Comparison of ENCODE assay signal across 9 cellular contexts in genomic region chr15:31365032-31365654, GRCh38. TPM values are rescaled to one million over a fixed set of nuclear protein-coding genes. Genes with fewer than 3 reads are reported as not detected.
DNase-seq lines count a peak whose midpoint lies in the region; ATAC-seq and TF ChIP-seq lines count a peak whose summit lies in the region.
"Had no signal": no experiment of that assay in that cellular context is flagged by ENCODE, and none has a peak within 500 bp of the region (broad histone marks: within the 10 kb centered on the region; RNA-seq: fewer than 3 reads in every experiment).

No MANE protein-coding gene starts in this region.

- TF ChIP-seq POLR2A in body of pancreas (IDR thresholded peaks at IDR 0.05), result no peak
- TF ChIP-seq POLR2A in transverse colon (IDR thresholded peaks at IDR 0.05), result no peak

- H3K27ac Mint-ChIP-seq in activated naive CD4-positive, alpha-beta T cell treated with anti-CD3 and anti-CD28 coated beads, Interleukin-2, amount 10 ng/mL, durations not matched to agents 7 days and 5 days, result peak overlapping the region; percentile 97

- peaks cover 40% of the 10 kb centered on the region for H3K36me3 Mint-ChIP-seq in activated naive CD4-positive, alpha-beta T cell treated with anti-CD3 and anti-CD28 coated beads, Interleukin-2, amount 10 ng/mL, durations not matched to agents 7 days and 5 days

- WGBS in body of pancreas, 2 donors, result 29 to 59% methylated on average over 1 to 10 of the region's 10 CpGs
- 84% methylated on average over 10 of the region's 10 CpGs; no CpG with 5 or more reads in 1 of the 2 donors for WGBS in transverse colon (ENCODE audit: low coverage in 1 of 2), 2 donors

- TF ChIP-seq EP300 in transverse colon (IDR thresholded peaks at IDR 0.05; ENCODE audit: low read depth), result no peak

- H3K36me3 ChIP-seq in body of pancreas (replicated peaks in 1 of 2; ENCODE audit: insufficient read depth in 1 of 2, low read depth in 2 of 2) (no peaks in the 10 kb centered on the region), mucosa of rectum (ENCODE audit: control insufficient read depth in 2 of 2, insufficient read depth in 2 of 2, low read length in 2 of 2) (no peaks in the 10 kb centered on the region), transverse colon (no peaks in the 10 kb centered on the region)

- CTCF ChIA-PET in activated naive CD4-positive, alpha-beta T cell treated with anti-CD3 and anti-CD28 coated beads, Interleukin-2, amount 10 ng/mL, durations not matched to agents 7 days and 5 days (lab: Charles Lee), result interaction anchor here (0.7 to 14.1 kb wide), 20 partner anchors 8 to 152 kb away, joined by 3 to 160 read pairs (median 6); no protein-coding TSS in a partner anchor

- no peak overlapping the region for H3K4me3 ChIP-seq in body of pancreas
- peak overlapping the region in 1 of 2 donors; percentile 48 for H3K4me3 ChIP-seq in mucosa of rectum (ENCODE audit: low read length in 2 of 2)
- H3K4me3 ChIP-seq in transverse colon, result peak overlapping the region in 1 of 4 donors; percentile 19

- TF ChIP-seq CTCF in body of pancreas (IDR thresholded peaks at IDR 0.05) (no peak), transverse colon (IDR thresholded peaks at IDR 0.05) (no peak)

- no peaks in the 10 kb centered on the region for H3K27me3 Mint-ChIP-seq in activated naive CD4-positive, alpha-beta T cell treated with anti-CD3 and anti-CD28 coated beads, Interleukin-2, amount 10 ng/mL, durations not matched to agents 7 days and 5 days

- in situ Hi-C loops in transverse colon (cut with MboI; ENCODE audit: low pct_ligation_motif_present in 1 of 4, low pct_unique_long_range_greater_than_20kb in 1 of 4, low sequenced_read_pairs in 3 of 4), result no loop called here

- H3K4me1 ChIP-seq in body of pancreas (peaks cover 95% of the 10 kb centered on the region), mucosa of rectum (ENCODE audit: control insufficient read depth in 2 of 2, insufficient read depth in 2 of 2, low read length in 2 of 2) (peaks cover 66 to 68% of the 10 kb centered on the region in 2 donors), transverse colon (peaks cover 59 to 93% (median 65%) of the 10 kb centered on the region in 4 donors)

- ATAC-seq in body of pancreas (no peak), GM21786 (IDR thresholded peaks at IDR 0.05; ENCODE audit: unreplicated experiment) (no peak), GM18873 (IDR thresholded peaks at IDR 0.05; ENCODE audit: low FRiP score, unreplicated experiment) (no peak)

- H3K9me3 ChIP-seq in body of pancreas (no peaks in the 10 kb centered on the region), mucosa of rectum (ENCODE audit: control insufficient read depth in 2 of 2, low read length in 2 of 2) (no peaks in the 10 kb centered on the region), transverse colon (no peaks in the 10 kb centered on the region)

- DNase-seq in activated naive CD4-positive, alpha-beta T cell treated with anti-CD3 and anti-CD28 coated beads, Interleukin-2, amount 10 ng/mL, durations not matched to agents 7 days and 5 days, result no peak
- no peak for DNase-seq in activated naive CD4-positive, alpha-beta T cell (lab: John Stamatoyannopoulos, UW)
- DNase-seq in body of pancreas, result no peak
- DNase-seq in transverse colon, result no peak
- no peak for DNase-seq in activated CD8-positive, alpha-beta memory T cell treated with anti-CD3 and anti-CD28 coated beads, Interleukin-2, amount 50 U/mL, for 48 hours

- peak overlapping the region; percentile 64 to 68 for H3K9ac ChIP-seq in mucosa of rectum (ENCODE audit: low read depth in 1 of 2, low read length in 2 of 2)

- peak overlapping the region; percentile 70 for H3K4me3 Mint-ChIP-seq in activated naive CD4-positive, alpha-beta T cell treated with anti-CD3 and anti-CD28 coated beads, Interleukin-2, amount 10 ng/mL, durations not matched to agents 7 days and 5 days

- peaks cover 100% of the 10 kb centered on the region for H3K4me1 Mint-ChIP-seq in activated naive CD4-positive, alpha-beta T cell treated with anti-CD3 and anti-CD28 coated beads, Interleukin-2, amount 10 ng/mL, durations not matched to agents 7 days and 5 days

- H3K27me3 ChIP-seq in body of pancreas, result no peaks in the 10 kb centered on the region
- no peaks in the 10 kb centered on the region for H3K27me3 ChIP-seq in mucosa of rectum (ENCODE audit: control insufficient read depth in 2 of 2, insufficient read depth in 2 of 2, low read length in 2 of 2)
- no peaks in the 10 kb centered on the region for H3K27me3 ChIP-seq in transverse colon

- H3K9me3 Mint-ChIP-seq in activated naive CD4-positive, alpha-beta T cell treated with anti-CD3 and anti-CD28 coated beads, Interleukin-2, amount 10 ng/mL, durations not matched to agents 7 days and 5 days, result peaks cover 9% of the 10 kb centered on the region

- intact Hi-C loops in body of pancreas (cut with DNase I), result no loop called here
- intact Hi-C loops in transverse colon (cut with DNase I; ENCODE audit: low total_unique reads), result loop anchor here (10.0 kb wide), 1 partner anchor 70 kb away; no protein-coding TSS in a partner anchor

- H3K27ac ChIP-seq in body of pancreas (peak overlapping the region; percentile 92 to 98 (median 96)), mucosa of rectum (ENCODE audit: low read depth in 2 of 2, low read length in 2 of 2) (peak overlapping the region; percentile 84), transverse colon (peak overlapping the region; percentile 85 to 96 (median 91))
- H3K27ac ChIP-seq: C4-2B had no signal

RNA-seq across cellular contexts. Expression of gene KLF13, which starts 38.5 kb away (rescaled TPM):
- total RNA-seq in body of pancreas (10 to 100 TPM; 25.7 to 38.4 TPM), transverse colon (10 to 100 TPM; 39.0 to 81.2 (median 68.8) TPM)
